10 cellular contexts compared by ENCODE assay signal in genomic region chr5:113060410-113061025, GRCh38.
"Had no signal": no experiment of that assay in that cellular context is flagged by ENCODE, and none has a peak within 500 bp of the region (broad histone marks: within the 10 kb centered on the region; RNA-seq: fewer than 3 reads in every experiment).

No MANE protein-coding gene starts in this region.

- DNase-seq: activated B cell treated with CpG ODN at 0.5 μM for 24 hours; activated CD4-positive, alpha-beta T cell treated with anti-CD3 and anti-CD28 coated beads, Interleukin-2, amount 10 ng/mL, durations not matched to agents 24 days and 14 days; activated effector memory CD4-positive, alpha-beta T cell treated with Interleukin-2 at 50 U/mL for 16 hours; activated T-cell treated with anti-CD3 and anti-CD28 coated beads, Interleukin-2, amount 50 U/mL, for 1 hour; kidney; left ventricle myocardium superior; posterior cingulate gyrus; tibial artery had no signal

- H3K4me3 ChIP-seq: skin epidermis, tibial artery had no signal

- ATAC-seq: activated naive CD4-positive, alpha-beta T cell treated with anti-CD3 and anti-CD28 coated beads, Interleukin-2, amount 50 U/mL, for 72 hours; left ventricle myocardium superior had no signal

- H3K9me3 ChIP-seq: tibial artery had no signal

- H3K27me3 ChIP-seq: tibial artery had no signal

- H3K27ac ChIP-seq: tibial artery had no signal

- FAIRE-seq: kidney had no signal
